ENCODE assay signal across 1 cellular context in the genomic region with DNA sequence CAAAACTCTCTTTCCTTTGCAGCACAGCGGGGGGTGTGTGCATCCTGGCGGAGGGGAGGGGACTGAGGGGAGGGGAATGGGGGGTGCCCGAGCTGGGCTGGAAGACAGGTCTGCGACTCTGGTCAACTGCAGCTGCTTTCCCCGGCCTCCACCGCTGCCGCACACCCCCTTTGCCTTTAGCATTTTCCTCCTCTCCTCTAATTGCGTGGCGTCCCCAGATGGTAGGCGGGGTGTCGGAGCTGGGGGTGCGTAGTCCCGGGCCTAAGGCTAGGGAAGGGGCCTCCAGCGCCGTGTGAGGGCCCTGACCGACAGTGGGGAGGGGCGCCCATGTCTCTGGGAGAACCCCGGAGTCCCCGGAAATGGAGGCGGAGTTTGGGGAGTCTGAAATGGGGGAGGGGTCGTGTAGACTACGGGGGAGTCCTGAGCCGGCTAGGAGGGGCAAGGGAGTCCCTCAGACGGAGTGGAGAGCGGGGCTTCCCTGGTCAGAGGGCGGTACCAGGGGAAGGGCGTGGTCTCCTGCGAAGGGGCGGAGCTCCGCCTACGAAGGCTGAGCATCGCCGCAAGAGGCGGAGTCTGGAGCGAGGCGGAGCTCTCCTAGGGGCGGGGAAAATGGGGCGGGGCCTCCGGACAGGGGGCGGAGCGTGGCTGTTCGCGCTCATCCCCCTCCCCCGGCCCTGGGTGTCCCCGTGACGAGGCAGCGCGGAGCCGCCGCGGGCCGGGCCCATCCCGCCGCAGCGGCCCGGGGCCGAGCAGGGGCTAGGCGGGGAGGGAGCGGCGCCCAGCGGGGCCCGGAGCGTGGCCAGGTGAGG.
TF ChIP-seq lines count a peak whose summit lies in the region.

A gene with protein sequence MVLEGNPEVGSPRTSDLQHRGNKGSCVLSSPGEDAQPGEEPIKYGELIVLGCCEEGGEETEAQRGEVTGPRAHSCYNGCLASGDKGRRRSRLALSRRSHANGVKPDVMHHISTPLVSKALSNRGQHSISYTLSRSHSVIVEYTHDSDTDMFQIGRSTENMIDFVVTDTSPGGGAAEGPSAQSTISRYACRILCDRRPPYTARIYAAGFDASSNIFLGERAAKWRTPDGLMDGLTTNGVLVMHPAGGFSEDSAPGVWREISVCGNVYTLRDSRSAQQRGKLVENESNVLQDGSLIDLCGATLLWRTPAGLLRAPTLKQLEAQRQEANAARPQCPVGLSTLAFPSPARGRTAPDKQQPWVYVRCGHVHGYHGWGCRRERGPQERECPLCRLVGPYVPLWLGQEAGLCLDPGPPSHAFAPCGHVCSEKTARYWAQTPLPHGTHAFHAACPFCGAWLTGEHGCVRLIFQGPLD (plus strand): TSS at position 681 of the 809 bp plus-strand sequence. CDS start 1,224 bp downstream, outside the sequence.

TF ChIP-seq in HepG2, 621 proteins besides CTCF, POLR2A, EP300 and RAD21 (continued from another document and continues in another):
- TF ChIP-seq, protein P1, sequence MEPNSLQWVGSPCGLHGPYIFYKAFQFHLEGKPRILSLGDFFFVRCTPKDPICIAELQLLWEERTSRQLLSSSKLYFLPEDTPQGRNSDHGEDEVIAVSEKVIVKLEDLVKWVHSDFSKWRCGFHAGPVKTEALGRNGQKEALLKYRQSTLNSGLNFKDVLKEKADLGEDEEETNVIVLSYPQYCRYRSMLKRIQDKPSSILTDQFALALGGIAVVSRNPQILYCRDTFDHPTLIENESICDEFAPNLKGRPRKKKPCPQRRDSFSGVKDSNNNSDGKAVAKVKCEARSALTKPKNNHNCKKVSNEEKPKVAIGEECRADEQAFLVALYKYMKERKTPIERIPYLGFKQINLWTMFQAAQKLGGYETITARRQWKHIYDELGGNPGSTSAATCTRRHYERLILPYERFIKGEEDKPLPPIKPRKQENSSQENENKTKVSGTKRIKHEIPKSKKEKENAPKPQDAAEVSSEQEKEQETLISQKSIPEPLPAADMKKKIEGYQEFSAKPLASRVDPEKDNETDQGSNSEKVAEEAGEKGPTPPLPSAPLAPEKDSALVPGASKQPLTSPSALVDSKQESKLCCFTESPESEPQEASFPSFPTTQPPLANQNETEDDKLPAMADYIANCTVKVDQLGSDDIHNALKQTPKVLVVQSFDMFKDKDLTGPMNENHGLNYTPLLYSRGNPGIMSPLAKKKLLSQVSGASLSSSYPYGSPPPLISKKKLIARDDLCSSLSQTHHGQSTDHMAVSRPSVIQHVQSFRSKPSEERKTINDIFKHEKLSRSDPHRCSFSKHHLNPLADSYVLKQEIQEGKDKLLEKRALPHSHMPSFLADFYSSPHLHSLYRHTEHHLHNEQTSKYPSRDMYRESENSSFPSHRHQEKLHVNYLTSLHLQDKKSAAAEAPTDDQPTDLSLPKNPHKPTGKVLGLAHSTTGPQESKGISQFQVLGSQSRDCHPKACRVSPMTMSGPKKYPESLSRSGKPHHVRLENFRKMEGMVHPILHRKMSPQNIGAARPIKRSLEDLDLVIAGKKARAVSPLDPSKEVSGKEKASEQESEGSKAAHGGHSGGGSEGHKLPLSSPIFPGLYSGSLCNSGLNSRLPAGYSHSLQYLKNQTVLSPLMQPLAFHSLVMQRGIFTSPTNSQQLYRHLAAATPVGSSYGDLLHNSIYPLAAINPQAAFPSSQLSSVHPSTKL (CRISPR knock-in tag; IDR thresholded peaks at IDR 0.05), result no peak
- TF ChIP-seq, protein P2, sequence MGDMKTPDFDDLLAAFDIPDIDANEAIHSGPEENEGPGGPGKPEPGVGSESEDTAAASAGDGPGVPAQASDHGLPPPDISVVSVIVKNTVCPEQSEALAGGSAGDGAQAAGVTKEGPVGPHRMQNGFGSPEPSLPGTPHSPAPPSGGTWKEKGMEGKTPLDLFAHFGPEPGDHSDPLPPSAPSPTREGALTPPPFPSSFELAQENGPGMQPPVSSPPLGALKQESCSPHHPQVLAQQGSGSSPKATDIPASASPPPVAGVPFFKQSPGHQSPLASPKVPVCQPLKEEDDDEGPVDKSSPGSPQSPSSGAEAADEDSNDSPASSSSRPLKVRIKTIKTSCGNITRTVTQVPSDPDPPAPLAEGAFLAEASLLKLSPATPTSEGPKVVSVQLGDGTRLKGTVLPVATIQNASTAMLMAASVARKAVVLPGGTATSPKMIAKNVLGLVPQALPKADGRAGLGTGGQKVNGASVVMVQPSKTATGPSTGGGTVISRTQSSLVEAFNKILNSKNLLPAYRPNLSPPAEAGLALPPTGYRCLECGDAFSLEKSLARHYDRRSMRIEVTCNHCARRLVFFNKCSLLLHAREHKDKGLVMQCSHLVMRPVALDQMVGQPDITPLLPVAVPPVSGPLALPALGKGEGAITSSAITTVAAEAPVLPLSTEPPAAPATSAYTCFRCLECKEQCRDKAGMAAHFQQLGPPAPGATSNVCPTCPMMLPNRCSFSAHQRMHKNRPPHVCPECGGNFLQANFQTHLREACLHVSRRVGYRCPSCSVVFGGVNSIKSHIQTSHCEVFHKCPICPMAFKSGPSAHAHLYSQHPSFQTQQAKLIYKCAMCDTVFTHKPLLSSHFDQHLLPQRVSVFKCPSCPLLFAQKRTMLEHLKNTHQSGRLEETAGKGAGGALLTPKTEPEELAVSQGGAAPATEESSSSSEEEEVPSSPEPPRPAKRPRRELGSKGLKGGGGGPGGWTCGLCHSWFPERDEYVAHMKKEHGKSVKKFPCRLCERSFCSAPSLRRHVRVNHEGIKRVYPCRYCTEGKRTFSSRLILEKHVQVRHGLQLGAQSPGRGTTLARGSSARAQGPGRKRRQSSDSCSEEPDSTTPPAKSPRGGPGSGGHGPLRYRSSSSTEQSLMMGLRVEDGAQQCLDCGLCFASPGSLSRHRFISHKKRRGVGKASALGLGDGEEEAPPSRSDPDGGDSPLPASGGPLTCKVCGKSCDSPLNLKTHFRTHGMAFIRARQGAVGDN (CRISPR knock-in tag; IDR thresholded peaks at IDR 0.05), result peak; percentile 63
- TF ChIP-seq MAZ (IDR thresholded peaks at IDR 0.05; ENCODE audit: borderline replicate concordance, low read depth, low read length) (no peak; the same call in none of the 2 replicates), MAZ (CRISPR knock-in tag; IDR thresholded peaks at IDR 0.05; ENCODE audit: low read depth) (peak; percentile 74), ZNF746 (CRISPR knock-in tag; IDR thresholded peaks at IDR 0.05) (no peak), NAIF1 (CRISPR knock-in tag; IDR thresholded peaks at IDR 0.05; ENCODE audit: borderline replicate concordance) (0 out of 2 replicates have a peak, but pooled peaks have one; percentile 24), HOXA3 (CRISPR knock-in tag; IDR thresholded peaks at IDR 0.05) (peak; percentile 9; the same call in 1 of the 2 replicates), CREM (IDR thresholded peaks at IDR 0.05) (0 out of 2 replicates have a peak, but pooled peaks have one; percentile 20), CREM (CRISPR knock-in tag; IDR thresholded peaks at IDR 0.05) (no peak), ZFX (CRISPR knock-in tag; IDR thresholded peaks at IDR 0.05; ENCODE audit: low read depth) (peak; percentile 79), ZNF567 (CRISPR knock-in tag; IDR thresholded peaks at IDR 0.05; ENCODE audit: borderline replicate concordance) (0 out of 2 replicates have a peak, but pooled peaks have one; percentile 52), NFKB2 (CRISPR knock-in tag; IDR thresholded peaks at IDR 0.05; ENCODE audit: borderline replicate concordance) (no peak; the same call in 1 of the 2 replicates), FOXM1 (CRISPR knock-in tag; IDR thresholded peaks at IDR 0.05) (no peak), ZNF121 (CRISPR knock-in tag; IDR thresholded peaks at IDR 0.05) (no peak), POLR2AphosphoS5 (IDR thresholded peaks at IDR 0.05; ENCODE audit: low read depth, low read length) (peak; percentile 51), FOXJ3 (CRISPR knock-in tag; IDR thresholded peaks at IDR 0.05; ENCODE audit: borderline replicate concordance) (no peak), BRD4 (CRISPR knock-in tag; IDR thresholded peaks at IDR 0.05) (0 out of 2 replicates have a peak, but pooled peaks have one; percentile 17), ZNF572 (CRISPR knock-in tag; IDR thresholded peaks at IDR 0.05) (no peak), MXD4 (CRISPR knock-in tag; IDR thresholded peaks at IDR 0.05) (no peak), ZNF619 (CRISPR knock-in tag; IDR thresholded peaks at IDR 0.05) (0 out of 2 replicates have a peak, but pooled peaks have one; percentile 75)
- TF ChIP-seq, protein P3, sequence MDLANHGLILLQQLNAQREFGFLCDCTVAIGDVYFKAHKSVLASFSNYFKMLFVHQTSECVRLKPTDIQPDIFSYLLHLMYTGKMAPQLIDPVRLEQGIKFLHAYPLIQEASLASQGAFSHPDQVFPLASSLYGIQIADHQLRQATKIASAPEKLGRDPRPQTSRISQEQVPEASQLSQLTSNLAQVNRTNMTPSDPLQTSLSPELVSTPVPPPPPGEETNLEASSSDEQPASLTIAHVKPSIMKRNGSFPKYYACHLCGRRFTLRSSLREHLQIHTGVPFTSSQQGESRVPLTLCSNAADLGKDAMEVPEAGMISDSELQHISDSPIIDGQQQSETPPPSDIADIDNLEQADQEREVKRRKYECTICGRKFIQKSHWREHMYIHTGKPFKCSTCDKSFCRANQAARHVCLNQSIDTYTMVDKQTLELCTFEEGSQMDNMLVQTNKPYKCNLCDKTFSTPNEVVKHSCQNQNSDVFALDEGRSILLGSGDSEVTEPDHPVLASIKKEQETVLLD (CRISPR knock-in tag; IDR thresholded peaks at IDR 0.05; ENCODE audit: low read depth), result no peak
- TF ChIP-seq, protein P4, sequence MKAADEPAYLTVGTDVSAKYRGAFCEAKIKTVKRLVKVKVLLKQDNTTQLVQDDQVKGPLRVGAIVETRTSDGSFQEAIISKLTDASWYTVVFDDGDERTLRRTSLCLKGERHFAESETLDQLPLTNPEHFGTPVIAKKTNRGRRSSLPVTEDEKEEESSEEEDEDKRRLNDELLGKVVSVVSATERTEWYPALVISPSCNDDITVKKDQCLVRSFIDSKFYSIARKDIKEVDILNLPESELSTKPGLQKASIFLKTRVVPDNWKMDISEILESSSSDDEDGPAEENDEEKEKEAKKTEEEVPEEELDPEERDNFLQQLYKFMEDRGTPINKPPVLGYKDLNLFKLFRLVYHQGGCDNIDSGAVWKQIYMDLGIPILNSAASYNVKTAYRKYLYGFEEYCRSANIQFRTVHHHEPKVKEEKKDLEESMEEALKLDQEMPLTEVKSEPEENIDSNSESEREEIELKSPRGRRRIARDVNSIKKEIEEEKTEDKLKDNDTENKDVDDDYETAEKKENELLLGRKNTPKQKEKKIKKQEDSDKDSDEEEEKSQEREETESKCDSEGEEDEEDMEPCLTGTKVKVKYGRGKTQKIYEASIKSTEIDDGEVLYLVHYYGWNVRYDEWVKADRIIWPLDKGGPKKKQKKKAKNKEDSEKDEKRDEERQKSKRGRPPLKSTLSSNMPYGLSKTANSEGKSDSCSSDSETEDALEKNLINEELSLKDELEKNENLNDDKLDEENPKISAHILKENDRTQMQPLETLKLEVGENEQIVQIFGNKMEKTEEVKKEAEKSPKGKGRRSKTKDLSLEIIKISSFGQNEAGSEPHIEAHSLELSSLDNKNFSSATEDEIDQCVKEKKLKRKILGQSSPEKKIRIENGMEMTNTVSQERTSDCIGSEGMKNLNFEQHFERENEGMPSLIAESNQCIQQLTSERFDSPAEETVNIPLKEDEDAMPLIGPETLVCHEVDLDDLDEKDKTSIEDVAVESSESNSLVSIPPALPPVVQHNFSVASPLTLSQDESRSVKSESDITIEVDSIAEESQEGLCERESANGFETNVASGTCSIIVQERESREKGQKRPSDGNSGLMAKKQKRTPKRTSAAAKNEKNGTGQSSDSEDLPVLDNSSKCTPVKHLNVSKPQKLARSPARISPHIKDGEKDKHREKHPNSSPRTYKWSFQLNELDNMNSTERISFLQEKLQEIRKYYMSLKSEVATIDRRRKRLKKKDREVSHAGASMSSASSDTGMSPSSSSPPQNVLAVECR (CRISPR knock-in tag; IDR thresholded peaks at IDR 0.05; ENCODE audit: borderline replicate concordance), result peak; percentile 62
- TF ChIP-seq, protein P5, sequence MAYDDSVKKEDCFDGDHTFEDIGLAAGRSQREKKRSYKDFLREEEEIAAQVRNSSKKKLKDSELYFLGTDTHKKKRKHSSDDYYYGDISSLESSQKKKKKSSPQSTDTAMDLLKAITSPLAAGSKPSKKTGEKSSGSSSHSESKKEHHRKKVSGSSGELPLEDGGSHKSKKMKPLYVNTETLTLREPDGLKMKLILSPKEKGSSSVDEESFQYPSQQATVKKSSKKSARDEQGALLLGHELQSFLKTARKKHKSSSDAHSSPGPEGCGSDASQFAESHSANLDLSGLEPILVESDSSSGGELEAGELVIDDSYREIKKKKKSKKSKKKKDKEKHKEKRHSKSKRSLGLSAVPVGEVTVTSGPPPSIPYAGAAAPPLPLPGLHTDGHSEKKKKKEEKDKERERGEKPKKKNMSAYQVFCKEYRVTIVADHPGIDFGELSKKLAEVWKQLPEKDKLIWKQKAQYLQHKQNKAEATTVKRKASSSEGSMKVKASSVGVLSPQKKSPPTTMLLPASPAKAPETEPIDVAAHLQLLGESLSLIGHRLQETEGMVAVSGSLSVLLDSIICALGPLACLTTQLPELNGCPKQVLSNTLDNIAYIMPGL (CRISPR knock-in tag; IDR thresholded peaks at IDR 0.05; ENCODE audit: borderline replicate concordance in 1 of 2, low read depth in 1 of 2), result 0 out of 4 replicates have a peak, but pooled peaks of 1 of the 2 experiments have one; percentile 26
- TF ChIP-seq, protein P6, sequence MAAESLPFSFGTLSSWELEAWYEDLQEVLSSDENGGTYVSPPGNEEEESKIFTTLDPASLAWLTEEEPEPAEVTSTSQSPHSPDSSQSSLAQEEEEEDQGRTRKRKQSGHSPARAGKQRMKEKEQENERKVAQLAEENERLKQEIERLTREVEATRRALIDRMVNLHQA (CRISPR knock-in tag; IDR thresholded peaks at IDR 0.05), result no peak
- TF ChIP-seq, protein P7, sequence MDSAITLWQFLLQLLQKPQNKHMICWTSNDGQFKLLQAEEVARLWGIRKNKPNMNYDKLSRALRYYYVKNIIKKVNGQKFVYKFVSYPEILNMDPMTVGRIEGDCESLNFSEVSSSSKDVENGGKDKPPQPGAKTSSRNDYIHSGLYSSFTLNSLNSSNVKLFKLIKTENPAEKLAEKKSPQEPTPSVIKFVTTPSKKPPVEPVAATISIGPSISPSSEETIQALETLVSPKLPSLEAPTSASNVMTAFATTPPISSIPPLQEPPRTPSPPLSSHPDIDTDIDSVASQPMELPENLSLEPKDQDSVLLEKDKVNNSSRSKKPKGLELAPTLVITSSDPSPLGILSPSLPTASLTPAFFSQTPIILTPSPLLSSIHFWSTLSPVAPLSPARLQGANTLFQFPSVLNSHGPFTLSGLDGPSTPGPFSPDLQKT (CRISPR knock-in tag; IDR thresholded peaks at IDR 0.05; ENCODE audit: borderline replicate concordance), result no peak
- TF ChIP-seq, protein P8, sequence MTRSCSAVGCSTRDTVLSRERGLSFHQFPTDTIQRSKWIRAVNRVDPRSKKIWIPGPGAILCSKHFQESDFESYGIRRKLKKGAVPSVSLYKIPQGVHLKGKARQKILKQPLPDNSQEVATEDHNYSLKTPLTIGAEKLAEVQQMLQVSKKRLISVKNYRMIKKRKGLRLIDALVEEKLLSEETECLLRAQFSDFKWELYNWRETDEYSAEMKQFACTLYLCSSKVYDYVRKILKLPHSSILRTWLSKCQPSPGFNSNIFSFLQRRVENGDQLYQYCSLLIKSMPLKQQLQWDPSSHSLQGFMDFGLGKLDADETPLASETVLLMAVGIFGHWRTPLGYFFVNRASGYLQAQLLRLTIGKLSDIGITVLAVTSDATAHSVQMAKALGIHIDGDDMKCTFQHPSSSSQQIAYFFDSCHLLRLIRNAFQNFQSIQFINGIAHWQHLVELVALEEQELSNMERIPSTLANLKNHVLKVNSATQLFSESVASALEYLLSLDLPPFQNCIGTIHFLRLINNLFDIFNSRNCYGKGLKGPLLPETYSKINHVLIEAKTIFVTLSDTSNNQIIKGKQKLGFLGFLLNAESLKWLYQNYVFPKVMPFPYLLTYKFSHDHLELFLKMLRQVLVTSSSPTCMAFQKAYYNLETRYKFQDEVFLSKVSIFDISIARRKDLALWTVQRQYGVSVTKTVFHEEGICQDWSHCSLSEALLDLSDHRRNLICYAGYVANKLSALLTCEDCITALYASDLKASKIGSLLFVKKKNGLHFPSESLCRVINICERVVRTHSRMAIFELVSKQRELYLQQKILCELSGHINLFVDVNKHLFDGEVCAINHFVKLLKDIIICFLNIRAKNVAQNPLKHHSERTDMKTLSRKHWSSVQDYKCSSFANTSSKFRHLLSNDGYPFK (CRISPR knock-in tag; IDR thresholded peaks at IDR 0.05; ENCODE audit: borderline replicate concordance), result 0 out of 2 replicates have a peak, but pooled peaks have one; percentile 28
